ENCODE assay signal across 8 cellular contexts in the genomic region with DNA sequence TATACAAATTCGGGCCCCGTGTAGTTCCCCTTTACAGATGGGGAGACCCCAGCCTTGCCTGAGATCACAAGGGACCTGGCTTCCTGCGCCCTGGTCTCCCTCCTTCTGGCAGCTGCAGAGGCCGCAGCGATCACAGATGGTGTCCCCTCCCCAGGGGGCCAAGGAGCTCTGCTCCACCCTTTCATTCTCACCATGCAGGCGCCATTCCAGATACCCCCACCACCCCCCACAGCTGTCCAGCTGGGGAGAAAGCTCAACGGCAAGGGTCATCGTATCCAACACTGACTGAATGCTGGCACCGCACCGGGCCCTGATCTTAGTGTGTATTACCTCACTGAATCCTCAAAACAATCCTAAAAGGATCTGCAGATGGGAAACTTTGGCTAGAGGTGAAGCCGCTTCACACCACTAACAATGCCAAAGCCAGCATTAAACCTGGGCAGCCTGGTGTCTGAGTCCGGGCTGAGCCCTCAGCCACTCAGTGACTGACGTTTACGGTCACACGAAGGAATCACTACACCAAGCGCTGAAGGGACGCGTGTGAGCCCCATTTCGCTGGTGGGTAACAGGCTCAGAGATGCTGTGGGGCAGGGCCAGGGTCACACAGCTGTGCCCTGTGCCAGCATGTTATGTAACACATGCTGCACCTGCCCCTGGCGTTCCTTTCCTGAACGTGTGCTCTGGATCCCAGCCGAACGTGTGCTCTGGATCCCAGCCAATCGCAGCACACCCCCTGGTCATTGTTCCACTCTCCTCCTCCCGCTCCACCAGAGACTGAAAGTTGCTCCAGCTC. TPM values are rescaled to one million over a fixed set of nuclear protein-coding genes. Genes with fewer than 3 reads are reported as not detected.
A peak's percentile ranks its signal among the peaks of the same experiment; 100 is the strongest.
DNase-seq lines count a peak whose midpoint lies in the region; ATAC-seq and TF ChIP-seq lines count a peak whose summit lies in the region.

No MANE protein-coding gene starts in this region.

- H3K18ac ChIP-seq in IMR-90 (ENCODE audit: low read depth, low read length): peak overlapping the region; percentile 14; the same call in 1 of the 2 replicates

- peaks cover 32% of the 10 kb centered on the region for H3K4me1 ChIP-seq in IMR-90 (ENCODE audit: control insufficient read depth, insufficient read depth, low read length)
- H3K4me1 ChIP-seq in osteoblast (ENCODE audit: insufficient read depth, low read length): peaks cover 84% of the 10 kb centered on the region

- H3K27me3 Mint-ChIP-seq in brain: no peaks in the 10 kb centered on the region

- TF ChIP-seq RAD21 in IMR-90 (IDR thresholded peaks at IDR 0.05; ENCODE audit: low read length): no peak

- H3K56ac ChIP-seq in IMR-90 (ENCODE audit: extremely low read depth, insufficient read depth, low read length): no peak overlapping the region

- peak overlapping the region; percentile 59 for H2AK9ac ChIP-seq in IMR-90 (replicated peaks; ENCODE audit: low read depth, low read length, poor library complexity)

- dilution Hi-C loops in IMR-90 (cut with HindIII; ENCODE audit: low sequenced_read_pairs, unreplicated experiment): no loop called here

- H3K4me3 ChIP-seq in IMR-90 (ENCODE audit: insufficient read depth, low read depth, low read length) (no peak overlapping the region), osteoblast (ENCODE audit: insufficient read depth, low read length) (peak overlapping the region; percentile 63)

- intact Hi-C loops in IMR-90 (cut with micrococcal nuclease): no loop called here

- no peak overlapping the region for H4K5ac ChIP-seq in IMR-90 (ENCODE audit: low read depth, low read length)

- H3K36me3 ChIP-seq in IMR-90 (ENCODE audit: control insufficient read depth, insufficient read depth, low read length): no peaks in the 10 kb centered on the region
- H3K36me3 ChIP-seq in osteoblast (ENCODE audit: insufficient read depth, low read length): no peaks in the 10 kb centered on the region

- no peak overlapping the region for H4K8ac ChIP-seq in IMR-90 (ENCODE audit: low read depth in 2 of 2, low read length in 2 of 2)

- H3K4me1 Mint-ChIP-seq in brain: peaks cover 97% of the 10 kb centered on the region

- peak overlapping the region; percentile 66; the same call in 1 of the 2 replicates for H3K14ac ChIP-seq in IMR-90 (replicated peaks; ENCODE audit: low read depth, low read length)

- H3K27ac Mint-ChIP-seq in brain: peak overlapping the region; percentile 2 to 88 (median 62)

- peak overlapping the region; percentile 5; the same call in 1 of the 2 replicates for H3K9ac ChIP-seq in IMR-90 (ENCODE audit: low read depth, low read length)

- H3K79me1 ChIP-seq in IMR-90 (ENCODE audit: low read depth in 1 of 2, low read length in 2 of 2): no peaks in the 10 kb centered on the region

- DNase-seq in GM10248 (ENCODE audit: extremely low spot score): peak; percentile 64
- no peak for DNase-seq in IMR-90
- peak; percentile 44 for DNase-seq in osteoblast (ENCODE audit: insufficient read length, low spot score, missing footprints)
- DNase-seq in NCI-H526 (lab: John Stamatoyannopoulos, UW): no peak
- no peak for DNase-seq in NCI-H526 treated with DMSO at 0.1 percent for 48 hours (lab: John Stamatoyannopoulos, UW)
- DNase-seq in stimulated activated naive CD4-positive, alpha-beta T cell (lab: John Stamatoyannopoulos, UW): no peak

- H3K4me2 ChIP-seq in IMR-90 (ENCODE audit: low read depth, low read length) (peak overlapping the region; percentile 20; the same call in 1 of the 2 replicates), osteoblast (ENCODE audit: insufficient read depth, low read length) (peak overlapping the region; percentile 82)

- H2AFZ ChIP-seq in IMR-90 (replicated peaks; ENCODE audit: low read length, poor library complexity): peak overlapping the region; percentile 89
- peak overlapping the region; percentile 13 for H2AFZ ChIP-seq in osteoblast (ENCODE audit: low read length)

- peak overlapping the region; percentile 4; the same call in 1 of the 2 replicates for H3K4ac ChIP-seq in IMR-90 (ENCODE audit: low read depth, low read length)

- H4K20me1 ChIP-seq in IMR-90 (ENCODE audit: insufficient read depth, low read length) (0 out of 2 replicates have a peak, but pooled peaks cover 3% of the 10 kb centered on the region), osteoblast (ENCODE audit: insufficient read depth, low read length) (no peaks in the 10 kb centered on the region)

- H3K79me2 ChIP-seq in osteoblast (ENCODE audit: insufficient read depth, low read length): no peaks in the 10 kb centered on the region

- POLR2A ChIA-PET in GM10248 (lab: Yijun Ruan, JAX): interaction anchor here (1.3 kb wide), 1 partner anchor 9 kb away, joined by 4 read pairs; no protein-coding TSS in a partner anchor
- POLR2A ChIA-PET in IMR-90 (lab: Charles Lee; ENCODE audit: unreplicated experiment): no interaction called here

- TF ChIP-seq CTCF in GM10248 (IDR thresholded peaks at IDR 0.05; ENCODE audit: control extremely low read depth, extremely low read depth, low read depth, missing control alignments) (no peak), IMR-90 (conservative IDR thresholded peaks at IDR 0.05; ENCODE audit: low read depth, low read length) (no peak), brain (conservative IDR thresholded peaks at IDR 0.05) (no peak), osteoblast (IDR thresholded peaks at IDR 0.05; ENCODE audit: extremely low read depth, low read depth, low read length) (no peak)

- H3K9me1 ChIP-seq in IMR-90 (ENCODE audit: insufficient read depth, low read length): peaks cover 10% of the 10 kb centered on the region; the same call in 1 of the 2 replicates

- H2BK5ac ChIP-seq in IMR-90 (ENCODE audit: low read depth, low read length, poor library complexity, severe bottlenecking): no peak overlapping the region

- CTCF ChIA-PET in GM10248 (lab: Yijun Ruan, JAX) (interaction anchor here (0.8 to 4.1 kb wide), 7 partner anchors 8 to 70 kb away, joined by 3 to 18 read pairs (median 4); no protein-coding TSS in a partner anchor), IMR-90 (lab: Yijun Ruan, JAX) (no interaction called here)

- 79% methylated on average over 12 of the region's 25 CpGs; no CpG with 5 or more reads in 1 of the 2 experiments for WGBS in IMR-90 (ENCODE audit: extremely low coverage in 2 of 2, insufficient read length in 1 of 2), 2 experiments

- BruUV-seq in IMR-90 (replicated peaks; lab: Mats Ljungman, UMichigan): no TSS peak

- no peak for TF ChIP-seq POLR2A in IMR-90 (IDR thresholded peaks at IDR 0.05; ENCODE audit: low read depth, low read length)

- peaks cover 6% of the 10 kb centered on the region for H3K36me3 Mint-ChIP-seq in brain

- no peaks in the 10 kb centered on the region for H3K9me3 ChIP-seq in IMR-90 (ENCODE audit: control insufficient read depth, insufficient read depth, low read length)
- H3K9me3 ChIP-seq in osteoblast (ENCODE audit: low read depth, low read length): no peaks in the 10 kb centered on the region

- peaks cover 0 to 5% (median 0%) of the 10 kb centered on the region in 5 experiments for H3K9me3 Mint-ChIP-seq in brain

- no peak overlapping the region for H2BK20ac ChIP-seq in IMR-90 (ENCODE audit: low read depth, low read length)

- in situ Hi-C loops in IMR-90 (cut with MboI; ENCODE audit: low sequenced_read_pairs): no loop called here

- H3K27ac ChIP-seq in IMR-90 (ENCODE audit: insufficient read depth, low read length) (no peak overlapping the region), osteoblast (ENCODE audit: low read depth, low read length) (no peak overlapping the region)

- H3K23ac ChIP-seq in IMR-90 (ENCODE audit: low read depth, low read length): no peak overlapping the region

- H2AK5ac ChIP-seq in IMR-90 (ENCODE audit: low read depth, low read length): peak overlapping the region; percentile 76

- H4K91ac ChIP-seq in IMR-90 (ENCODE audit: insufficient read depth, low read depth, low read length): peak overlapping the region; percentile 32; the same call in 1 of the 2 replicates

- H3K27me3 ChIP-seq in IMR-90 (ENCODE audit: control insufficient read depth, insufficient read depth, low read length) (no peaks in the 10 kb centered on the region), osteoblast (ENCODE audit: insufficient read depth, low read length) (no peaks in the 10 kb centered on the region)

- peak overlapping the region in 4 of 5 experiments; percentile 24 to 74 (median 51) for H3K4me3 Mint-ChIP-seq in brain

- no peak overlapping the region for H2BK120ac ChIP-seq in IMR-90 (ENCODE audit: low read depth, low read length)

- no peak overlapping the region for H2BK15ac ChIP-seq in IMR-90 (ENCODE audit: low read depth, low read length)

- no peak for ATAC-seq in IMR-90 (ENCODE audit: low read depth)
- no peak for ATAC-seq in HG03378 (IDR thresholded peaks at IDR 0.05; ENCODE audit: unreplicated experiment)

TF ChIP-seq in IMR-90, 13 proteins besides CTCF, POLR2A, EP300 and RAD21 (continues in another document):
- TF ChIP-seq MAFK (IDR thresholded peaks at IDR 0.05; ENCODE audit: low read depth, low read length): no peak
- no peak for TF ChIP-seq NFE2L2 (IDR thresholded peaks at IDR 0.05; ENCODE audit: low read depth, low read length)
- TF ChIP-seq RFX5 (IDR thresholded peaks at IDR 0.05; ENCODE audit: low read depth, low read length): no peak
- no peak for TF ChIP-seq CHD1 (IDR thresholded peaks at IDR 0.05; ENCODE audit: low read depth, low read length)
- TF ChIP-seq SMC3 (IDR thresholded peaks at IDR 0.05; ENCODE audit: low read depth, low read length): no peak
- TF ChIP-seq MXI1 (IDR thresholded peaks at IDR 0.05; ENCODE audit: borderline replicate concordance, low read depth, low read length): no peak
- no peak for TF ChIP-seq MAZ (IDR thresholded peaks at IDR 0.05; ENCODE audit: borderline replicate concordance, low read depth, low read length)
- TF ChIP-seq, protein P1, sequence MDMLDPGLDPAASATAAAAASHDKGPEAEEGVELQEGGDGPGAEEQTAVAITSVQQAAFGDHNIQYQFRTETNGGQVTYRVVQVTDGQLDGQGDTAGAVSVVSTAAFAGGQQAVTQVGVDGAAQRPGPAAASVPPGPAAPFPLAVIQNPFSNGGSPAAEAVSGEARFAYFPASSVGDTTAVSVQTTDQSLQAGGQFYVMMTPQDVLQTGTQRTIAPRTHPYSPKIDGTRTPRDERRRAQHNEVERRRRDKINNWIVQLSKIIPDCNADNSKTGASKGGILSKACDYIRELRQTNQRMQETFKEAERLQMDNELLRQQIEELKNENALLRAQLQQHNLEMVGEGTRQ (IDR thresholded peaks at IDR 0.05; ENCODE audit: low read depth, low read length): no peak
- no peak for TF ChIP-seq FOS (IDR thresholded peaks at IDR 0.05; ENCODE audit: low read depth, low read length)
- TF ChIP-seq RCOR1 (IDR thresholded peaks at IDR 0.05; ENCODE audit: insufficient replicate concordance, low read length): no peak
- TF ChIP-seq CEBPB (IDR thresholded peaks at IDR 0.05; ENCODE audit: low read depth, low read length): no peak

RNA-seq across cellular contexts. Expression of a gene that starts 51.9 kb away (rescaled TPM):
- total RNA-seq in IMR-90 (2012; rRNA removed) (5.9 and 6.4 TPM in 2 replicates), osteoblast (22.1 and 28.3 TPM in 2 replicates)
- polyA plus RNA-seq in IMR-90 (2012; rRNA removed) (11.6 and 11.9 TPM in 2 replicates), brain (ENCODE audit: insufficient read depth, low read depth, low replicate concordance) (34.7 TPM)
- 7.4 and 10.4 TPM in 2 replicates for polyA plus RNA-seq in IMR-90 (2012; cell fraction: cytosol; rRNA removed)
- 32.9 and 36.9 TPM in 2 replicates for polyA plus RNA-seq in IMR-90 (2012; cell fraction: nucleus; rRNA removed; ENCODE audit: low replicate concordance)

Comparison
In these comparisons a context has a peak if more than half of its experiments do, and no peak if none do; other contexts are left out.
1. DNase-seq: peak in GM10248 (single experiment) and osteoblast (single experiment); none in IMR-90 (single experiment), NCI-H526 (0 of 2), NCI-H526 treated with DMSO at 0.1 percent for 48 hours (single experiment) and stimulated activated naive CD4-positive, alpha-beta T cell (0 of 6).